23 cellular contexts compared by ENCODE assay signal in the genomic region with DNA sequence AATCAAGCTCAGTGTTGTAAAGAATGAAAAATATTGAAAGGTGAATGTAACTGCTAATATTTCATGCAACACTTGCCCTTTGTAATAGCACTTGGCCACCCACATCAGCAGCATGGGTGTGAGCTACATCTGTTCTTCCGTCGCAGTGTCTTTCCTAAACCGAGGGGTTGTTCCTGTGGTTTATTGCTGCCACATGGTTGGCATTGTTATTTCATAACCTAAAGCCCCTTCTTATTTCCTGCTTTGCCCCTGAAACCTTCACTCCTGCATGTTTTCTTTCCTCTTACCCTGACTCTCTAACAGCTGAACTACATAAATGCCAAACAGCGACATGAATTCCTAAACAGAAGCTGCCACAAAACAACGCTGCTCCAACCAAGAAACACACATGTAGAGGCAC.
DNase-seq lines count a peak whose midpoint lies in the region; ATAC-seq and TF ChIP-seq lines count a peak whose summit lies in the region.
"Had no signal": no experiment of that assay in that cellular context is flagged by ENCODE, and none has a peak within 500 bp of the region (broad histone marks: within the 10 kb centered on the region; RNA-seq: fewer than 3 reads in every experiment).

No MANE protein-coding gene starts in this region.

- H3K27ac Mint-ChIP-seq in activated B cell treated with CpG ODN at 0.5 μM for 24 hours (no peak overlapping the region), natural killer cell (peak overlapping the region in 1 of 2 donors; percentile 64)
- H3K27ac Mint-ChIP-seq: activated naive CD8-positive, alpha-beta T cell treated with anti-CD3 and anti-CD28 coated beads for 36 hours; dendritic cell treated with granulocyte-macrophage colony-stimulating factor and Interleukin-4, amounts not matched to agents 40 ng/mL and 50 ng/mL, for 4 days; WTC11 had no signal

- CTCF ChIA-PET in activated B cell treated with CpG ODN at 0.5 μM for 24 hours (lab: Charles Lee): interaction anchor here (0.6 kb wide), 1 partner anchor 364 kb away, joined by 4 read pairs; no protein-coding TSS in a partner anchor

- intact Hi-C loops in activated B cell treated with CpG ODN at 0.5 μM for 24 hours (cut with micrococcal nuclease) (loop anchor here (5.0 kb wide), 1 partner anchor 346 kb away; no protein-coding TSS in a partner anchor), natural killer cell (cut with micrococcal nuclease) (no loop called here)

- H3K4me3 ChIP-seq in BLaER1 treated with 17β-estradiol and CSF1 and Interleukin-3, amounts not matched to agents 10 nM and 100 nM: no peak overlapping the region
- H3K4me3 ChIP-seq: A549, ascending aorta had no signal

- H3K4me3 Mint-ChIP-seq in activated B cell treated with CpG ODN at 0.5 μM for 24 hours: peak overlapping the region; percentile 5
- H3K4me3 Mint-ChIP-seq in natural killer cell: peak overlapping the region; percentile 32
- H3K4me3 Mint-ChIP-seq: activated naive CD8-positive, alpha-beta T cell treated with anti-CD3 and anti-CD28 coated beads for 36 hours; dendritic cell treated with granulocyte-macrophage colony-stimulating factor and Interleukin-4, amounts not matched to agents 40 ng/mL and 50 ng/mL, for 4 days; WTC11 had no signal

- H3K4me1 Mint-ChIP-seq in activated B cell treated with CpG ODN at 0.5 μM for 24 hours: peaks cover 23% of the 10 kb centered on the region
- peaks cover 15 to 21% of the 10 kb centered on the region in 2 donors for H3K4me1 Mint-ChIP-seq in natural killer cell
- H3K4me1 Mint-ChIP-seq: activated naive CD8-positive, alpha-beta T cell treated with anti-CD3 and anti-CD28 coated beads for 36 hours had no signal

- no peaks in the 10 kb centered on the region for H3K9me3 ChIP-seq in BLaER1 treated with 17β-estradiol and CSF1 and Interleukin-3, amounts not matched to agents 10 nM and 100 nM (replicated peaks in 1 of 11)
- H3K9me3 ChIP-seq: A549, ascending aorta, BE2C had no signal

- peaks cover 10 to 25% (median 14%) of the 10 kb centered on the region in 10 experiments for H3K4me1 ChIP-seq in BLaER1 treated with 17β-estradiol and CSF1 and Interleukin-3, amounts not matched to agents 10 nM and 100 nM
- H3K4me1 ChIP-seq: A549, ascending aorta, BE2C had no signal

- no peaks in the 10 kb centered on the region for H4K20me1 ChIP-seq in BLaER1 treated with 17β-estradiol and CSF1 and Interleukin-3, amounts not matched to agents 10 nM and 100 nM

- peak; percentile 27 for DNase-seq in LHCN-M2 (ENCODE audit: low read depth)
- DNase-seq in activated B cell treated with CpG ODN at 0.5 μM for 24 hours: no peak
- no peak for DNase-seq in natural killer cell
- DNase-seq in activated CD8-positive, alpha-beta memory T cell treated with anti-CD3 and anti-CD28 coated beads for 24 hours: no peak
- DNase-seq in T-helper 2 cell: no peak
- DNase-seq: activated CD4-positive, alpha-beta T cell treated with anti-CD3 and anti-CD28 coated beads, Interleukin-2, amount 50 U/mL, for 4 hours; activated naive CD8-positive, alpha-beta T cell treated with anti-CD3 and anti-CD28 coated beads for 36 hours; BE2C; COR-L47; NCI-H510A treated with DMSO at 0.1 percent for 48 hours; occipital lobe; small intestine; stimulated activated CD4-positive, alpha-beta T cell treated with anti-CD3 and anti-CD28 coated beads, Interleukin-1b, Interleukin-23, amount 100 ng/mL, for 48 hours; substantia nigra had no signal

- ATAC-seq in activated B cell treated with CpG ODN at 0.5 μM for 24 hours (ENCODE audit: low read depth): no peak
- peak; percentile 32 to 67 (median 34) for ATAC-seq in natural killer cell
- ATAC-seq in GM19351 (IDR thresholded peaks at IDR 0.05; ENCODE audit: unreplicated experiment): no peak
- no peak for ATAC-seq in GM21390 (IDR thresholded peaks at IDR 0.05; ENCODE audit: unreplicated experiment)
- ATAC-seq: A549, HCT116, HepG2, WTC11 had no signal

- H3K36me3 Mint-ChIP-seq in activated B cell treated with CpG ODN at 0.5 μM for 24 hours (ENCODE audit: low read depth): no peaks in the 10 kb centered on the region
- no peaks in the 10 kb centered on the region for H3K36me3 Mint-ChIP-seq in natural killer cell
- H3K36me3 Mint-ChIP-seq: activated naive CD8-positive, alpha-beta T cell treated with anti-CD3 and anti-CD28 coated beads for 36 hours; WTC11 had no signal

- peak overlapping the region in 4 of 11 experiments; percentile 4 to 49 (median 28); a peak in 4 of 22 replicates for H3K9ac ChIP-seq in BLaER1 treated with 17β-estradiol and CSF1 and Interleukin-3, amounts not matched to agents 10 nM and 100 nM

- no peaks in the 10 kb centered on the region for H3K36me3 ChIP-seq in BLaER1 treated with 17β-estradiol and CSF1 and Interleukin-3, amounts not matched to agents 10 nM and 100 nM
- H3K36me3 ChIP-seq: ascending aorta, BE2C had no signal

- peak overlapping the region; percentile 28 to 72 (median 60) for H3K4me2 ChIP-seq in BLaER1 treated with 17β-estradiol and CSF1 and Interleukin-3, amounts not matched to agents 10 nM and 100 nM
- H3K4me2 ChIP-seq: A549 had no signal

- no peaks in the 10 kb centered on the region for H3K9me3 Mint-ChIP-seq in activated B cell treated with CpG ODN at 0.5 μM for 24 hours
- no peaks in the 10 kb centered on the region for H3K9me3 Mint-ChIP-seq in natural killer cell
- H3K9me3 Mint-ChIP-seq: activated naive CD8-positive, alpha-beta T cell treated with anti-CD3 and anti-CD28 coated beads for 36 hours; dendritic cell treated with granulocyte-macrophage colony-stimulating factor and Interleukin-4, amounts not matched to agents 40 ng/mL and 50 ng/mL, for 4 days; WTC11 had no signal

- no peaks in the 10 kb centered on the region for H3K27me3 Mint-ChIP-seq in activated B cell treated with CpG ODN at 0.5 μM for 24 hours
- H3K27me3 Mint-ChIP-seq in natural killer cell (ENCODE audit: low read depth in 2 of 2): no peaks in the 10 kb centered on the region
- H3K27me3 Mint-ChIP-seq: activated naive CD8-positive, alpha-beta T cell treated with anti-CD3 and anti-CD28 coated beads for 36 hours had no signal

- no peaks in the 10 kb centered on the region for H3K27me3 ChIP-seq in BLaER1 treated with 17β-estradiol and CSF1 and Interleukin-3, amounts not matched to agents 10 nM and 100 nM
- H3K27me3 ChIP-seq: ascending aorta, BE2C had no signal

- TF ChIP-seq CTCF in activated B cell treated with CpG ODN at 0.5 μM for 24 hours (IDR thresholded peaks at IDR 0.05) (no peak), natural killer cell (IDR thresholded peaks at IDR 0.05) (no peak)

- POLR2A ChIA-PET in activated B cell treated with CpG ODN at 0.5 μM for 24 hours (lab: Charles Lee): interaction anchor here (0.8 kb wide), 2 partner anchors 10 to 341 kb away, joined by 3 read pairs; no protein-coding TSS in a partner anchor

- peak overlapping the region in 7 of 11 experiments; percentile 20 to 62 (median 40); a peak in 13 of 22 replicates for H3K27ac ChIP-seq in BLaER1 treated with 17β-estradiol and CSF1 and Interleukin-3, amounts not matched to agents 10 nM and 100 nM
- H3K27ac ChIP-seq: A549, ascending aorta had no signal

Comparison
In these comparisons a context has a peak if more than half of its experiments do, and no peak if none do; other contexts are left out.
1. ATAC-seq: peak in natural killer cell (3 of 3); none in activated B cell treated with CpG ODN at 0.5 μM for 24 hours (single experiment), GM19351 (single experiment) and GM21390 (single experiment).